In genomic region chr9:27673626-27674025, GRCh38 we compare ENCODE assay signal across 20 cellular contexts.
A peak's percentile ranks its signal among the peaks of the same experiment; 100 is the strongest.
DNase-seq lines count a peak whose midpoint lies in the region; TF ChIP-seq lines count a peak whose summit lies in the region.
"Had no signal": no experiment of that assay in that cellular context is flagged by ENCODE, and none has a peak within 500 bp of the region (broad histone marks: within the 10 kb centered on the region; RNA-seq: fewer than 3 reads in every experiment).

No MANE protein-coding gene starts in this region.

- H3K14ac ChIP-seq in neuronal stem cell (ENCODE audit: low read length) (no peak overlapping the region), mesenchymal stem cell (ENCODE audit: low read length in 2 of 2) (no peak overlapping the region)

- H3K4me3 ChIP-seq in A673 (ENCODE audit: low read depth, low read length, poor library complexity, severe bottlenecking) (no peak overlapping the region), epithelial cell of proximal tubule (ENCODE audit: low read depth, low read length) (no peak overlapping the region), neuronal stem cell (ENCODE audit: low read length in 2 of 2) (no peak overlapping the region), mesenchymal stem cell (ENCODE audit: insufficient read depth in 1 of 2, low read depth in 1 of 2, low read length in 2 of 2) (no peak overlapping the region)
- H3K4me3 ChIP-seq: GM12878 had no signal

- H2BK15ac ChIP-seq in neuronal stem cell (ENCODE audit: low read length) = no peak overlapping the region
- H2BK15ac ChIP-seq in mesenchymal stem cell (ENCODE audit: low read depth, poor library complexity, severe bottlenecking) = no peak overlapping the region

- H2AFZ ChIP-seq in neuronal stem cell (ENCODE audit: low read length) (peak overlapping the region; percentile 13), mesenchymal stem cell (ENCODE audit: low read depth, low read length) (no peak overlapping the region)

- no CpG with 5 or more reads among the region's 3 CpGs for WGBS in neuronal stem cell (ENCODE audit: extremely low coverage in 2 of 2, insufficient read length in 2 of 2, insufficient replicate concordance in 1 of 2), 2 donors
- 92% methylated on average over 3 of the region's 3 CpGs for WGBS in mesenchymal stem cell

- H3K36me3 ChIP-seq in A673 (ENCODE audit: insufficient read depth, low read length, poor library complexity, severe bottlenecking) = no peaks in the 10 kb centered on the region
- no peaks in the 10 kb centered on the region for H3K36me3 ChIP-seq in neuronal stem cell (replicated peaks in 1 of 2; ENCODE audit: control insufficient read depth in 2 of 2, insufficient read depth in 2 of 2, low read length in 2 of 2)
- no peaks in the 10 kb centered on the region for H3K36me3 ChIP-seq in mesenchymal stem cell (ENCODE audit: control insufficient read depth in 1 of 2, insufficient read depth in 2 of 2, low read depth in 1 of 2, low read length in 2 of 2)

- H2BK120ac ChIP-seq in neuronal stem cell (ENCODE audit: low read depth, low read length) = no peak overlapping the region
- H2BK120ac ChIP-seq in mesenchymal stem cell (ENCODE audit: low read depth, low read length) = no peak overlapping the region

- TF ChIP-seq CTCF in A673 (conservative IDR thresholded peaks at IDR 0.05; ENCODE audit: low read depth, low read length) (no peak), epithelial cell of proximal tubule (conservative IDR thresholded peaks at IDR 0.05; ENCODE audit: low read depth, low read length) (no peak)

- no peaks in the 10 kb centered on the region for H3K79me1 ChIP-seq in neuronal stem cell (ENCODE audit: low read depth, low read length)
- no peaks in the 10 kb centered on the region for H3K79me1 ChIP-seq in mesenchymal stem cell (replicated peaks; ENCODE audit: low read length, poor library complexity, severe bottlenecking)

- CTCF ChIA-PET in A673 (lab: Charles Lee) = no interaction called here

- H3K9me3 ChIP-seq in A673 (ENCODE audit: low read depth, low read length, poor library complexity, severe bottlenecking) = no peaks in the 10 kb centered on the region
- H3K9me3 ChIP-seq in neuronal stem cell (replicated peaks in 1 of 2; ENCODE audit: control insufficient read depth in 2 of 2, insufficient read depth in 1 of 2, low read depth in 1 of 2, low read length in 2 of 2) = peaks cover 0 to 3% of the 10 kb centered on the region in 2 donors
- H3K9me3 ChIP-seq in mesenchymal stem cell (ENCODE audit: control insufficient read depth, low read length) = no peaks in the 10 kb centered on the region

- H3K27me3 ChIP-seq in A673 (replicated peaks; ENCODE audit: insufficient read depth, low read depth, low read length, poor library complexity) (no peaks in the 10 kb centered on the region), neuronal stem cell (ENCODE audit: control insufficient read depth in 3 of 3, insufficient read depth in 3 of 3, low read depth in 1 of 3, low read length in 3 of 3) (no peaks in the 10 kb centered on the region), mesenchymal stem cell (ENCODE audit: control insufficient read depth in 1 of 2, insufficient read depth in 1 of 2, low read length in 2 of 2) (no peaks in the 10 kb centered on the region)

- H3K27ac ChIP-seq in A673 (ENCODE audit: low read depth, low read length, poor library complexity, severe bottlenecking) = no peak overlapping the region
- H3K27ac ChIP-seq in neuronal stem cell (replicated peaks; ENCODE audit: low read length) = no peak overlapping the region
- no peak overlapping the region for H3K27ac ChIP-seq in mesenchymal stem cell (ENCODE audit: low read length, poor library complexity, severe bottlenecking)

- H4K8ac ChIP-seq in neuronal stem cell (ENCODE audit: low read depth, low read length) (no peak overlapping the region), mesenchymal stem cell (ENCODE audit: low read length) (no peak overlapping the region)

- H3K4me1 ChIP-seq in A673 (ENCODE audit: insufficient read depth, low read length, poor library complexity, severe bottlenecking) (peaks cover 14% of the 10 kb centered on the region), neuronal stem cell (ENCODE audit: control insufficient read depth in 2 of 2, insufficient read depth in 1 of 2, low read depth in 1 of 2, low read length in 2 of 2) (peaks cover 3 to 25% of the 10 kb centered on the region in 2 donors), mesenchymal stem cell (ENCODE audit: control insufficient read depth, insufficient read depth, low read depth, low read length) (peaks cover 3% of the 10 kb centered on the region)

- H3K18ac ChIP-seq in neuronal stem cell (ENCODE audit: low read length) = no peak overlapping the region
- no peak overlapping the region for H3K18ac ChIP-seq in mesenchymal stem cell (ENCODE audit: low read depth in 1 of 2, low read length in 2 of 2)

- DNase-seq in A673 (ENCODE audit: low spot score) (peak; percentile 71), G401 (ENCODE audit: low spot score) (peak; percentile 50), epithelial cell of proximal tubule (ENCODE audit: low read depth) (peak; percentile 65), neuronal stem cell (ENCODE audit: low spot score) (no peak), mesenchymal stem cell (no peak), RPMI8226 (no peak), anterior cingulate cortex (lab: John Stamatoyannopoulos, UW) (no peak)
- DNase-seq: ACHN; AML-193; Calu3; CD4-positive, alpha-beta T cell; DMS79 treated with DMSO at 0.1 percent for 48 hours; GDM1; HCEC 1CT; Kasumi-1; MM.1S; NCI-H1092 treated with DMSO at 0.1 percent for 48 hours; NCI-H2107; NCI-H82 had no signal

- H3K9ac ChIP-seq in neuronal stem cell (ENCODE audit: low read depth, low read length, poor library complexity) (no peak overlapping the region), mesenchymal stem cell (ENCODE audit: low read length) (no peak overlapping the region)

- intact Hi-C loops in A673 (cut with micrococcal nuclease; ENCODE audit: unreplicated experiment) = no loop called here

- H4K91ac ChIP-seq in neuronal stem cell (ENCODE audit: low read depth, low read length, poor library complexity) (no peak overlapping the region), mesenchymal stem cell (ENCODE audit: low read length) (no peak overlapping the region)

- POLR2A ChIA-PET in A673 (lab: Charles Lee; ENCODE audit: low non-redundant PET) = no interaction called here

- H3K4me2 ChIP-seq in neuronal stem cell (ENCODE audit: insufficient read depth, low read length, poor library complexity, severe bottlenecking) (no peak overlapping the region), mesenchymal stem cell (ENCODE audit: low read length, poor library complexity, severe bottlenecking) (no peak overlapping the region)

- H3K23ac ChIP-seq in neuronal stem cell (ENCODE audit: low read depth, low read length, poor library complexity) (no peak overlapping the region), mesenchymal stem cell (ENCODE audit: low read length in 2 of 2) (no peak overlapping the region)

- no peak overlapping the region for H3K4ac ChIP-seq in neuronal stem cell (ENCODE audit: low read length)
- no peak overlapping the region for H3K4ac ChIP-seq in mesenchymal stem cell (ENCODE audit: low read depth in 1 of 2, low read length in 2 of 2)

- in situ Hi-C loops in G401 (cut with HindIII; ENCODE audit: low sequenced_read_pairs) = no loop called here

- H2BK12ac ChIP-seq in neuronal stem cell (ENCODE audit: low read length) (no peak overlapping the region), mesenchymal stem cell (ENCODE audit: low read length in 2 of 2) (no peak overlapping the region)

- BruUV-seq in A673 (replicated peaks; lab: Mats Ljungman, UMichigan) = no TSS peak

- H2BK5ac ChIP-seq in neuronal stem cell (ENCODE audit: low read length) (no peak overlapping the region), mesenchymal stem cell (ENCODE audit: low read depth, low read length, poor library complexity, severe bottlenecking) (no peak overlapping the region)

- H2AK5ac ChIP-seq in neuronal stem cell (ENCODE audit: low read depth, low read length) (no peak overlapping the region), mesenchymal stem cell (ENCODE audit: low read length, severe bottlenecking) (no peak overlapping the region)

Comparison
In these comparisons a context has a peak if more than half of its experiments do, and no peak if none do; other contexts are left out.
1. DNase-seq: peak in A673 (single experiment), G401 (single experiment) and epithelial cell of proximal tubule (single experiment); none in neuronal stem cell (single experiment), mesenchymal stem cell (single experiment), RPMI8226 (single experiment) and anterior cingulate cortex (0 of 58).